Comparison of ENCODE assay signal across 8 cellular contexts in the genomic region with DNA sequence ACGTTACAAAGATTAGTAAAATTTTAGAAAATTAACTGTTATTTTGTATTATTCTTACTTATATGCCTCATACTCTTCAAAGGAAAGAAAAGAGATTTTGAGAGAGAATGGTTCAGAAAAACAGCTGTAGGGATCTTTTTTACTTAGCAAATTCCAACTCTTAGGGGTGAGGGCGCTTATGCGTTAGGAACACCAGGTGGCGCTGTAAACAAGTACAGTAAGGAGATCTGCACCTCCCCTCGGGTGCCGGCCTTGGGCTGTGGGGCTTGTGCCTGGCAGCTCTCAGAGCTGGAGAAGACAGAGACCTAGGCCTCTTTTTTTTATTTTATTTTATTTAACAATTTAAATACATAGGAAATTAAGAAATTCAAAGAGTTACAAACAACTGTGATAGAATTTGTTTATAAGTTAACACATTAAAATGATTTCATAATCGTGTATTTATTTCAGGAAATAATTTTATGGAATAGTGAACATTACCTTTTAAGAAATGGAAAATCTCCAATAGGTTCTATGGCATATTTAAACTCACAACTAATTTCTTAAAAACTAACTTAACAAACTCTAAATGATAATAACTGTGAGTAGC. TPM values are rescaled to one million over a fixed set of nuclear protein-coding genes. Genes with fewer than 3 reads are reported as not detected.
DNase-seq lines count a peak whose midpoint lies in the region; ATAC-seq and TF ChIP-seq lines count a peak whose summit lies in the region.

No MANE protein-coding gene starts in this region.

- peaks cover 15% of the 10 kb centered on the region for H3K27me3 ChIP-seq in cardiac muscle cell

- H3K9me3 ChIP-seq in cardiac muscle cell (ENCODE audit: low read depth) = no peaks in the 10 kb centered on the region

- H3K27ac ChIP-seq in cardiac muscle cell = no peak overlapping the region

- DNase-seq in HFF-Myc (ENCODE audit: extremely low read depth, low read depth) (peak; percentile 66), NAMALWA (ENCODE audit: low spot score) (peak; percentile 84), cardiac muscle cell (ENCODE audit: low read depth in 1 of 2, low spot score in 1 of 2) (peak; percentile 91 to 92), pulmonary artery endothelial cell (ENCODE audit: low read depth, low spot score) (peak; percentile 64)
- DNase-seq in activated naive CD4-positive, alpha-beta T cell treated with anti-CD3 and anti-CD28 coated beads, Interleukin-2, amount 50 U/mL, for 16 hours = peak; percentile 75

- TF ChIP-seq CTCF in GM12872 (IDR thresholded peaks at IDR 0.05; ENCODE audit: insufficient read depth, low read depth, low read length) = peak; percentile 82
- TF ChIP-seq CTCF in HFF-Myc (IDR thresholded peaks at IDR 0.05; ENCODE audit: low read depth, low read length, missing control alignments) = peak; percentile 87
- peak; percentile 92 for TF ChIP-seq CTCF in cardiac muscle cell (IDR thresholded peaks at IDR 0.05; ENCODE audit: low read depth, low read length)

- H3K36me3 ChIP-seq in cardiac muscle cell = no peaks in the 10 kb centered on the region

- ATAC-seq in SK-N-SH treated with all-trans-retinoic acid at 6 μM for 48 hours (peak; percentile 97), HG03025 (IDR thresholded peaks at IDR 0.05; ENCODE audit: low FRiP score, unreplicated experiment) (no peak)

- peaks cover 8% of the 10 kb centered on the region for H3K4me1 ChIP-seq in cardiac muscle cell (ENCODE audit: low read depth)

- H3K4me3 ChIP-seq in HFF-Myc (replicated peaks; ENCODE audit: low read depth, low read length) (no peak overlapping the region), cardiac muscle cell (no peak overlapping the region)

TF ChIP-seq in SK-N-SH treated with all-trans-retinoic acid at 6 μM for 48 hours, 23 proteins besides CTCF, POLR2A, EP300 and RAD21:
- TF ChIP-seq ZNF8 (CRISPR knock-in tag; IDR thresholded peaks at IDR 0.05) (no peak), ZFP30 (CRISPR knock-in tag; IDR thresholded peaks at IDR 0.05) (no peak), SNAI2 (CRISPR knock-in tag; IDR thresholded peaks at IDR 0.05) (no peak), TCF4 (CRISPR knock-in tag; IDR thresholded peaks at IDR 0.05; ENCODE audit: borderline replicate concordance) (no peak)
- TF ChIP-seq, protein P1, sequence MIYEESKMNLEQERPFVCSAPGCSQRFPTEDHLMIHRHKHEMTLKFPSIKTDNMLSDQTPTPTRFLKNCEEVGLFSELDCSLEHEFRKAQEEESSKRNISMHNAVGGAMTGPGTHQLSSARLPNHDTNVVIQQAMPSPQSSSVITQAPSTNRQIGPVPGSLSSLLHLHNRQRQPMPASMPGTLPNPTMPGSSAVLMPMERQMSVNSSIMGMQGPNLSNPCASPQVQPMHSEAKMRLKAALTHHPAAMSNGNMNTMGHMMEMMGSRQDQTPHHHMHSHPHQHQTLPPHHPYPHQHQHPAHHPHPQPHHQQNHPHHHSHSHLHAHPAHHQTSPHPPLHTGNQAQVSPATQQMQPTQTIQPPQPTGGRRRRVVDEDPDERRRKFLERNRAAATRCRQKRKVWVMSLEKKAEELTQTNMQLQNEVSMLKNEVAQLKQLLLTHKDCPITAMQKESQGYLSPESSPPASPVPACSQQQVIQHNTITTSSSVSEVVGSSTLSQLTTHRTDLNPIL (CRISPR knock-in tag; IDR thresholded peaks at IDR 0.05; ENCODE audit: low read depth) = no peak
TF ChIP-seq in SK-N-SH treated with all-trans-retinoic acid at 6 μM for 48 hours: peak in this region for 0.

RNA-seq across cellular contexts. Expression of a gene that starts 32.6 kb away (rescaled TPM):
- total RNA-seq in cardiac muscle cell (3.5 and 5.4 TPM in 2 replicates), pulmonary artery endothelial cell (5.6 and 9.2 TPM in 2 replicates)
- 3.1 and 3.5 TPM in 2 replicates for polyA plus RNA-seq in cardiac muscle cell

RNA-seq across cellular contexts. Expression of a gene that starts 54.4 kb away (rescaled TPM):
- total RNA-seq in cardiac muscle cell = 1.4 and 2.6 TPM in 2 replicates
- polyA plus RNA-seq in cardiac muscle cell = 1.9 TPM in 1 of 2 replicates, not detected in the other
- 18.4 and 24.3 TPM in 2 replicates for total RNA-seq in pulmonary artery endothelial cell
